12 cellular contexts compared by ENCODE assay signal in the genomic region with DNA sequence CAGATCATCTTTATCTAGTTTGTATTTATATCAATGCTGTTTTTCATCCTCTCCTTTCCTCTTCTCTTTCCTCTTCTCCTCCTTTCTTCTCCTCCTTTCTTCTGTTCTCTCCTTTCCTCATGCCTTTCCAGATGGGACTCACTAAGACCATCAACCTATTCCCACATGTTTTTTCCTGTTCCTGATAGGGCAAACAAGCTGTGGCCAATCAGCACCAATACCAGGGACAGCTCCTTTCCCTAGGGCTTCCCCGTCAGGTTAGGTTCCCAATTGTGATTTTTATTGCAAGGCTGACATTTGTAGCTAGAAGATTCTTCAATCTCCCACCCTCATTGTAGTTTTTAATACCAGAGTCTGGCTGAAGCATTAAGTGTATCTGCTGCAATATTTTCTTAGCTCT.
A peak's percentile ranks its signal among the peaks of the same experiment; 100 is the strongest.
DNase-seq lines count a peak whose midpoint lies in the region; ATAC-seq and TF ChIP-seq lines count a peak whose summit lies in the region.
"Had no signal": no experiment of that assay in that cellular context is flagged by ENCODE, and none has a peak within 500 bp of the region (broad histone marks: within the 10 kb centered on the region; RNA-seq: fewer than 3 reads in every experiment).

No MANE protein-coding gene starts in this region.

- no peak overlapping the region for H2AFZ ChIP-seq in fibroblast of lung (ENCODE audit: low read length)

- H4K20me1 ChIP-seq in fibroblast of lung (ENCODE audit: control insufficient read depth, extremely low read depth, insufficient read depth, low read length), result no peaks in the 10 kb centered on the region

- H3K9me3 ChIP-seq in RWPE2 (ENCODE audit: severe bottlenecking), result no peaks in the 10 kb centered on the region
- H3K9me3 ChIP-seq in fibroblast of lung (ENCODE audit: control insufficient read depth, insufficient read depth, low read depth, low read length), result no peaks in the 10 kb centered on the region
- no peaks in the 10 kb centered on the region for H3K9me3 ChIP-seq in psoas muscle

- 0 to 19% (median 7%) methylated on average over 1 of the region's 1 CpG for WGBS in psoas muscle, 3 donors

- no peak overlapping the region for H3K9ac ChIP-seq in fibroblast of lung (ENCODE audit: insufficient read depth, low read length)

- H3K27me3 ChIP-seq in H7 (ENCODE audit: control insufficient read depth, insufficient read depth, low read length) (no peaks in the 10 kb centered on the region), RWPE2 (ENCODE audit: insufficient read depth, poor library complexity, severe bottlenecking) (no peaks in the 10 kb centered on the region), fibroblast of lung (ENCODE audit: control insufficient read depth, insufficient read depth, low read length) (no peaks in the 10 kb centered on the region), psoas muscle (ENCODE audit: insufficient read depth in 3 of 3, low read length in 2 of 3) (no peaks in the 10 kb centered on the region)

- DNase-seq in H7, result peak; percentile 8
- DNase-seq in RWPE2 (ENCODE audit: low spot score), result no peak
- DNase-seq in fibroblast of lung (ENCODE audit: low read depth in 2 of 2), result peak; percentile 54 to 57
- peak; percentile 41 for DNase-seq in renal cortical epithelial cell (ENCODE audit: low read depth)
- no peak for DNase-seq in NCI-H1105 (lab: John Stamatoyannopoulos, UW)
- no peak for DNase-seq in psoas muscle
- DNase-seq in NCI-H446 treated with DMSO at 0.1 percent for 48 hours (lab: John Stamatoyannopoulos, UW), result no peak
- DNase-seq: central memory CD4-positive, alpha-beta T cell; DMS 273 treated with DMSO at 0.1 percent for 48 hours; midbrain; right cardiac atrium had no signal

- intact Hi-C loops in psoas muscle (cut with DNase I), result no loop called here

- H3K4me1 ChIP-seq in RWPE2 (ENCODE audit: insufficient read depth, poor library complexity, severe bottlenecking) (peaks cover 23% of the 10 kb centered on the region), fibroblast of lung (ENCODE audit: control insufficient read depth, extremely low read depth, insufficient read depth, low read length) (peaks cover 2% of the 10 kb centered on the region), psoas muscle (no peaks in the 10 kb centered on the region)

- H3K4me3 ChIP-seq in H7 (ENCODE audit: insufficient read depth, low read depth, low read length) (no peak overlapping the region), RWPE2 (ENCODE audit: severe bottlenecking) (no peak overlapping the region), fibroblast of lung (replicated peaks in 1 of 4; ENCODE audit: control extremely low read depth in 1 of 4, insufficient read depth in 1 of 4, low read depth in 3 of 4, low read length in 4 of 4) (no peak overlapping the region), psoas muscle (no peak overlapping the region)

- peak overlapping the region; percentile 99 for H3K27ac ChIP-seq in RWPE2 (ENCODE audit: poor library complexity, severe bottlenecking)
- no peak overlapping the region for H3K27ac ChIP-seq in fibroblast of lung (ENCODE audit: insufficient read depth, low read length)
- no peak overlapping the region for H3K27ac ChIP-seq in psoas muscle

- no peaks in the 10 kb centered on the region for H3K79me2 ChIP-seq in fibroblast of lung (ENCODE audit: control insufficient read depth, insufficient read depth, low read length)

- no peak overlapping the region for H3K4me2 ChIP-seq in fibroblast of lung (ENCODE audit: extremely low read depth, insufficient read depth, low read length)

- H3K36me3 ChIP-seq in H7 (replicated peaks; ENCODE audit: control insufficient read depth, insufficient read depth, low read length) (no peaks in the 10 kb centered on the region), RWPE2 (ENCODE audit: low read depth) (no peaks in the 10 kb centered on the region), fibroblast of lung (ENCODE audit: control insufficient read depth, insufficient read depth, low read length) (no peaks in the 10 kb centered on the region), psoas muscle (ENCODE audit: insufficient read depth in 1 of 2, low read depth in 1 of 2) (no peaks in the 10 kb centered on the region)

- no peak for ATAC-seq in RWPE2 (ENCODE audit: low read depth)
- ATAC-seq in psoas muscle, result no peak
- ATAC-seq: right cardiac atrium, Right ventricle myocardium inferior had no signal

- TF ChIP-seq CTCF in RWPE2 (IDR thresholded peaks at IDR 0.05; ENCODE audit: poor library complexity, severe bottlenecking), result no peak
- TF ChIP-seq CTCF in fibroblast of lung (conservative IDR thresholded peaks at IDR 0.05 in 1 of 2, IDR thresholded peaks at IDR 0.05 in 1 of 2; ENCODE audit: low read depth in 1 of 2, low read length in 2 of 2), result no peak
- TF ChIP-seq CTCF in psoas muscle (IDR thresholded peaks at IDR 0.05), result no peak

Comparison
In these comparisons a context has a peak if more than half of its experiments do, and no peak if none do; other contexts are left out.
1. DNase-seq: peak in H7 (single experiment), fibroblast of lung (2 of 2) and renal cortical epithelial cell (single experiment); none in RWPE2 (single experiment), NCI-H1105 (single experiment), psoas muscle (0 of 2) and NCI-H446 treated with DMSO at 0.1 percent for 48 hours (single experiment).